25 cellular contexts compared by ENCODE assay signal in genomic region chr7:57250801-57251200, GRCh38.
"Had no signal": no experiment of that assay in that cellular context is flagged by ENCODE, and none has a peak within 500 bp of the region (broad histone marks: within the 10 kb centered on the region; RNA-seq: fewer than 3 reads in every experiment).

No MANE protein-coding gene starts in this region.

- ATAC-seq: effector memory CD8-positive, alpha-beta T cell; esophagus mucosa; foreskin keratinocyte; gastroesophageal sphincter; heart right ventricle; left cardiac atrium; lower lobe of right lung had no signal

- H3K27ac ChIP-seq: colonic mucosa, epithelial cell of prostate, foreskin keratinocyte, gastroesophageal sphincter, heart right ventricle, left ventricle myocardium inferior, lower lobe of right lung had no signal

- H3K9me3 ChIP-seq: colonic mucosa had no signal

- DNase-seq: cerebellar nuclear complex; colonic mucosa; cortex of kidney; effector CD8-positive, alpha-beta T cell; effector memory CD8-positive, alpha-beta T cell; endodermal cell; erythroblast; foreskin keratinocyte; glutamatergic neuron; heart right ventricle; hippocampal formation; left cardiac atrium; left ventricle myocardium inferior; lower lobe of right lung; mesenchymal stem cell; midbrain had no signal

- H3K27me3 Mint-ChIP-seq: central memory CD8-positive, alpha-beta T cell; dendritic cell treated with granulocyte-macrophage colony-stimulating factor and Interleukin-4, amounts not matched to agents 40 ng/mL and 50 ng/mL, for 4 days; effector memory CD8-positive, alpha-beta T cell had no signal

- H3K4me1 ChIP-seq: colonic mucosa, foreskin keratinocyte, gastroesophageal sphincter, heart right ventricle, left ventricle myocardium inferior, lower lobe of right lung had no signal

- H3K4me3 ChIP-seq: colonic mucosa, gastroesophageal sphincter, heart right ventricle, left ventricle myocardium inferior, lower lobe of right lung had no signal

- H3K27ac Mint-ChIP-seq: dendritic cell treated with granulocyte-macrophage colony-stimulating factor and Interleukin-4, amounts not matched to agents 40 ng/mL and 50 ng/mL, for 4 days; effector memory CD8-positive, alpha-beta T cell; endodermal cell had no signal

- H3K4me3 Mint-ChIP-seq: central memory CD8-positive, alpha-beta T cell; dendritic cell treated with granulocyte-macrophage colony-stimulating factor and Interleukin-4, amounts not matched to agents 40 ng/mL and 50 ng/mL, for 4 days; effector memory CD8-positive, alpha-beta T cell; endodermal cell had no signal

- FAIRE-seq: endometrium, frontal cortex, islet of Langerhans, keratinocyte had no signal

- H3K36me3 ChIP-seq: colonic mucosa, gastroesophageal sphincter, heart right ventricle, left ventricle myocardium inferior, lower lobe of right lung had no signal

- H3K4me1 Mint-ChIP-seq: central memory CD8-positive, alpha-beta T cell; endodermal cell had no signal

- H3K27me3 ChIP-seq: colonic mucosa, foreskin keratinocyte, gastroesophageal sphincter, heart right ventricle had no signal
